In the genomic region with DNA sequence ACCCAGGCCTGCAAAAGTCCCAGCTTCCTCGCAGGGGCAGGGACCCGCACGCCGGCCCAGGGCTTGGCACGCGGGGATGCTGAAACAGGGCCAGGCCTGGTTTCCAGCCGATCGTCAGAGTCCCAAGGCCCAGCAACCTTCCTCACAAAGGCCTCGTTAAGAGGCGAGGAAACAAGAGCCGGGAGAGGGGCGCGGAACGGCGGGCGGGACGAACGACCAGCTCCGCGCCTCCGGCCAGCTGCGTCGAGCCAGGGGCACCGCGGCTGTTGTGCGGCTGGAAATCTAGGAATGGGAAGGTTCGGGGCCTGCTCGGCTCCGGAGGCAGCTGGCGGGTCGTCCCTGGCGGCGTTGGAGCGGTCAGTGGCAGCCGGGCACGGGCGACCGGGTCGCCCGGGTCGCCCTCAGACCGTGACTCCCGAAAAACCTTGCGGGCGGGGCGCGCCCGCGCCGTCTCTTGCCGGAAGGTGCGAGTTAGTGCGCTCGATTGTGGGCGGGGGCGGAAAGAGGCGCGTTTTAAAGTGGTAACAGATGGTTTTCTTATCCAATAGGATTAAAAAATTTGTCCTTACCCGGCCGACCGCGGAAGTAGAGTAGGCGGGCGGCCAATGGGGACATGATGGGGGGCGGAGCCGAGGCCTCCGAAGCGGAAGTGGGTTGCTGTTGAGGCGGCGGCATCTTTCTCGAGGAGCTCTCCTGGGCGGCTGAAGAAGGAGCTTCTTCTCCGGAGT, we compare ENCODE assay signal across 1 cellular context.
TF ChIP-seq lines count a peak whose summit lies in the region.

A gene with protein sequence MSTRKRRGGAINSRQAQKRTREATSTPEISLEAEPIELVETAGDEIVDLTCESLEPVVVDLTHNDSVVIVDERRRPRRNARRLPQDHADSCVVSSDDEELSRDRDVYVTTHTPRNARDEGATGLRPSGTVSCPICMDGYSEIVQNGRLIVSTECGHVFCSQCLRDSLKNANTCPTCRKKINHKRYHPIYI (plus strand): TSS at position 643 of the 728 bp plus-strand sequence. CDS start 21,388 bp downstream, outside the sequence.

TF ChIP-seq in SK-N-SH, 30 proteins besides CTCF, POLR2A, EP300 and RAD21 (continued from another document):
- TF ChIP-seq, protein P1, sequence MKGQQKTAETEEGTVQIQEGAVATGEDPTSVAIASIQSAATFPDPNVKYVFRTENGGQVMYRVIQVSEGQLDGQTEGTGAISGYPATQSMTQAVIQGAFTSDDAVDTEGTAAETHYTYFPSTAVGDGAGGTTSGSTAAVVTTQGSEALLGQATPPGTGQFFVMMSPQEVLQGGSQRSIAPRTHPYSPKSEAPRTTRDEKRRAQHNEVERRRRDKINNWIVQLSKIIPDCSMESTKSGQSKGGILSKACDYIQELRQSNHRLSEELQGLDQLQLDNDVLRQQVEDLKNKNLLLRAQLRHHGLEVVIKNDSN (IDR thresholded peaks at IDR 0.05; ENCODE audit: borderline replicate concordance, low read depth), result no peak
- TF ChIP-seq, protein P2, sequence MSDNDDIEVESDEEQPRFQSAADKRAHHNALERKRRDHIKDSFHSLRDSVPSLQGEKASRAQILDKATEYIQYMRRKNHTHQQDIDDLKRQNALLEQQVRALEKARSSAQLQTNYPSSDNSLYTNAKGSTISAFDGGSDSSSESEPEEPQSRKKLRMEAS (IDR thresholded peaks at IDR 0.05; ENCODE audit: low read depth), result peak; percentile 65
- TF ChIP-seq RFX5 (IDR thresholded peaks at IDR 0.05; ENCODE audit: low read length), result no peak
- TF ChIP-seq, protein P3, sequence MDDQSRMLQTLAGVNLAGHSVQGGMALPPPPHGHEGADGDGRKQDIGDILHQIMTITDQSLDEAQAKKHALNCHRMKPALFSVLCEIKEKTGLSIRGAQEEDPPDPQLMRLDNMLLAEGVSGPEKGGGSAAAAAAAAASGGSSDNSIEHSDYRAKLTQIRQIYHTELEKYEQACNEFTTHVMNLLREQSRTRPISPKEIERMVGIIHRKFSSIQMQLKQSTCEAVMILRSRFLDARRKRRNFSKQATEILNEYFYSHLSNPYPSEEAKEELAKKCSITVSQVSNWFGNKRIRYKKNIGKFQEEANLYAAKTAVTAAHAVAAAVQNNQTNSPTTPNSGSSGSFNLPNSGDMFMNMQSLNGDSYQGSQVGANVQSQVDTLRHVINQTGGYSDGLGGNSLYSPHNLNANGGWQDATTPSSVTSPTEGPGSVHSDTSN (IDR thresholded peaks at IDR 0.05), result peak; percentile 96
- TF ChIP-seq RXRA (IDR thresholded peaks at IDR 0.05; ENCODE audit: borderline replicate concordance, low read depth), result no peak
- TF ChIP-seq RCOR1 (IDR thresholded peaks at IDR 0.05; ENCODE audit: low read length), result no peak
- 0 out of 2 replicates have a peak, but pooled peaks have one; percentile 73 for TF ChIP-seq FOXM1 (IDR thresholded peaks at IDR 0.05; ENCODE audit: low read depth)
- TF ChIP-seq, protein P4, sequence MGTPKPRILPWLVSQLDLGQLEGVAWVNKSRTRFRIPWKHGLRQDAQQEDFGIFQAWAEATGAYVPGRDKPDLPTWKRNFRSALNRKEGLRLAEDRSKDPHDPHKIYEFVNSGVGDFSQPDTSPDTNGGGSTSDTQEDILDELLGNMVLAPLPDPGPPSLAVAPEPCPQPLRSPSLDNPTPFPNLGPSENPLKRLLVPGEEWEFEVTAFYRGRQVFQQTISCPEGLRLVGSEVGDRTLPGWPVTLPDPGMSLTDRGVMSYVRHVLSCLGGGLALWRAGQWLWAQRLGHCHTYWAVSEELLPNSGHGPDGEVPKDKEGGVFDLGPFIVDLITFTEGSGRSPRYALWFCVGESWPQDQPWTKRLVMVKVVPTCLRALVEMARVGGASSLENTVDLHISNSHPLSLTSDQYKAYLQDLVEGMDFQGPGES (IDR thresholded peaks at IDR 0.05; ENCODE audit: low read depth, low read length), result peak; percentile 66
- no peak for TF ChIP-seq FOSL2 (IDR thresholded peaks at IDR 0.05; ENCODE audit: borderline replicate concordance, low read depth)
TF ChIP-seq in SK-N-SH: peak in this region for 10.
